Comparison of ENCODE assay signal across 17 cellular contexts in the genomic region with DNA sequence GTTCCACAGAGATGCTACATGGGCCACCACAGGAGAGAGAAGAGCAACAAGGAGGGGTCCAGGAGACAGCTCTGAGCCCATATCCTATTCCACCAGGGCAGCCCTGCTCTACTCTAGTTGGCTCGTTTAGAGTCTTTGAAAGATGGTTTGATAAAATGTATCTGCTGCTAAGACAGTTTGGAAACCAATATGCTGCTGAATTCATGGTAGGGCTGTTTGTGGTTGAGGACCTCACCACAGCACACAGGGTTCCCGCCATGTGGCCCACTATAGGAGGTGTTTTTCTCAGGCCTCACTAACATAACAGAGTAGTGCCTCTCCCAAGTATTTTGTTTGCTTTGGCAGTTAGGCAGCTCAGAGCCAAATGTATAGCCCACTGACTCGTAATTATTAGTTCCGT. TPM values are rescaled to one million over a fixed set of nuclear protein-coding genes. Genes with fewer than 3 reads are reported as not detected.
DNase-seq lines count a peak whose midpoint lies in the region; ATAC-seq lines count a peak whose summit lies in the region.
"Had no signal": no experiment of that assay in that cellular context is flagged by ENCODE, and none has a peak within 500 bp of the region (broad histone marks: within the 10 kb centered on the region; RNA-seq: fewer than 3 reads in every experiment).

No MANE protein-coding gene starts in this region.

- no peaks in the 10 kb centered on the region for H3K9me3 Mint-ChIP-seq in activated naive CD4-positive, alpha-beta T cell treated with anti-CD3 and anti-CD28 coated beads, Interleukin-2, amount 50 U/mL, for 24 hours
- H3K9me3 Mint-ChIP-seq in activated CD8-positive, alpha-beta T cell treated with anti-CD3 and anti-CD28 coated beads, Interleukin-2, amount 10 ng/mL, durations not matched to agents 7 days and 5 days (ENCODE audit: insufficient read depth), result no peaks in the 10 kb centered on the region
- no peaks in the 10 kb centered on the region for H3K9me3 Mint-ChIP-seq in memory B cell

- DNase-seq in activated naive CD4-positive, alpha-beta T cell (lab: John Stamatoyannopoulos, UW), result no peak
- DNase-seq in activated CD8-positive, alpha-beta T cell treated with anti-CD3 and anti-CD28 coated beads, Interleukin-2, amount 10 ng/mL, durations not matched to agents 7 days and 5 days, result peak; percentile 79
- DNase-seq in memory B cell (ENCODE audit: low spot score in 2 of 2) (no peak), NCI-H1092 (lab: John Stamatoyannopoulos, UW) (no peak), NCI-H1417 (lab: John Stamatoyannopoulos, UW) (no peak)
- DNase-seq: activated CD4-positive, alpha-beta T cell treated with anti-CD3 and anti-CD28 coated beads for 48 hours; activated effector memory CD4-positive, alpha-beta T cell treated with Interleukin-2 at 50 U/mL for 16 hours; DMS79 treated with DMSO at 0.1 percent for 48 hours; effector memory CD4-positive, alpha-beta T cell; IMR-90; NCI-H1930; NK-92 treated with Interleukin-12 subunit alpha and Interleukin-12 subunit beta, amount 100 ng/mL, for 24 hours; retina; stimulated activated CD8-positive, alpha-beta memory T cell treated with anti-CD3 and anti-CD28 coated beads, Interleukin-4, amount 100 ng/mL, for 48 hours had no signal

- POLR2A ChIA-PET in activated CD8-positive, alpha-beta T cell treated with anti-CD3 and anti-CD28 coated beads, Interleukin-2, amount 10 ng/mL, durations not matched to agents 7 days and 5 days (lab: Charles Lee), result interaction anchor here (1.0 to 1.8 kb wide), 4 partner anchors 13 to 29 kb away, joined by 3 to 6 read pairs (median 4); no protein-coding TSS in a partner anchor

- H3K27me3 Mint-ChIP-seq in activated naive CD4-positive, alpha-beta T cell treated with anti-CD3 and anti-CD28 coated beads, Interleukin-2, amount 50 U/mL, for 24 hours, result no peaks in the 10 kb centered on the region
- H3K27me3 Mint-ChIP-seq in activated CD8-positive, alpha-beta T cell treated with anti-CD3 and anti-CD28 coated beads, Interleukin-2, amount 10 ng/mL, durations not matched to agents 7 days and 5 days (ENCODE audit: low read depth), result no peaks in the 10 kb centered on the region
- H3K27me3 Mint-ChIP-seq in memory B cell, result no peaks in the 10 kb centered on the region

- H3K36me3 Mint-ChIP-seq in activated naive CD4-positive, alpha-beta T cell treated with anti-CD3 and anti-CD28 coated beads, Interleukin-2, amount 50 U/mL, for 24 hours, result peaks cover 22% of the 10 kb centered on the region
- H3K36me3 Mint-ChIP-seq in activated CD8-positive, alpha-beta T cell treated with anti-CD3 and anti-CD28 coated beads, Interleukin-2, amount 10 ng/mL, durations not matched to agents 7 days and 5 days (ENCODE audit: low read depth), result peaks cover 79% of the 10 kb centered on the region
- peaks cover 17% of the 10 kb centered on the region for H3K36me3 Mint-ChIP-seq in memory B cell

- H3K4me3 Mint-ChIP-seq in activated naive CD4-positive, alpha-beta T cell treated with anti-CD3 and anti-CD28 coated beads, Interleukin-2, amount 50 U/mL, for 24 hours, result peak overlapping the region; percentile 5
- peak overlapping the region; percentile 66 for H3K4me3 Mint-ChIP-seq in activated CD8-positive, alpha-beta T cell treated with anti-CD3 and anti-CD28 coated beads, Interleukin-2, amount 10 ng/mL, durations not matched to agents 7 days and 5 days
- no peak overlapping the region for H3K4me3 Mint-ChIP-seq in memory B cell

- peaks cover 58% of the 10 kb centered on the region for H3K4me1 Mint-ChIP-seq in activated naive CD4-positive, alpha-beta T cell treated with anti-CD3 and anti-CD28 coated beads, Interleukin-2, amount 50 U/mL, for 24 hours
- peaks cover 66% of the 10 kb centered on the region for H3K4me1 Mint-ChIP-seq in activated CD8-positive, alpha-beta T cell treated with anti-CD3 and anti-CD28 coated beads, Interleukin-2, amount 10 ng/mL, durations not matched to agents 7 days and 5 days (ENCODE audit: low read depth)
- peaks cover 6% of the 10 kb centered on the region for H3K4me1 Mint-ChIP-seq in memory B cell

- H3K27ac Mint-ChIP-seq in activated naive CD4-positive, alpha-beta T cell treated with anti-CD3 and anti-CD28 coated beads, Interleukin-2, amount 50 U/mL, for 24 hours, result peak overlapping the region; percentile 52
- peak overlapping the region; percentile 86 for H3K27ac Mint-ChIP-seq in activated CD8-positive, alpha-beta T cell treated with anti-CD3 and anti-CD28 coated beads, Interleukin-2, amount 10 ng/mL, durations not matched to agents 7 days and 5 days
- peak overlapping the region; percentile 35 for H3K27ac Mint-ChIP-seq in memory B cell

- peak; percentile 67 for ATAC-seq in activated CD8-positive, alpha-beta T cell treated with anti-CD3 and anti-CD28 coated beads, Interleukin-2, amount 10 ng/mL, durations not matched to agents 7 days and 5 days
- no peak for ATAC-seq in memory B cell (ENCODE audit: low read depth)
- no peak for ATAC-seq in GM21423 (IDR thresholded peaks at IDR 0.05; ENCODE audit: unreplicated experiment)
- no peak for ATAC-seq in GM21529 (IDR thresholded peaks at IDR 0.05; ENCODE audit: unreplicated experiment)

- CTCF ChIA-PET in activated CD8-positive, alpha-beta T cell treated with anti-CD3 and anti-CD28 coated beads, Interleukin-2, amount 10 ng/mL, durations not matched to agents 7 days and 5 days (lab: Charles Lee), result interaction anchor here (1.2 to 5.5 kb wide), 4 partner anchors 8 to 177 kb away, joined by 3 to 38 read pairs (median 4); no protein-coding TSS in a partner anchor

RNA-seq across cellular contexts. Expression of a gene that starts 35.8 kb away (rescaled TPM):
- 10 to 100 TPM; 17.3 to 20.2 TPM for total RNA-seq in activated CD8-positive, alpha-beta T cell treated with anti-CD3 and anti-CD28 coated beads, Interleukin-2, amount 10 ng/mL, durations not matched to agents 7 days and 5 days

RNA-seq across cellular contexts. Expression of a gene that starts 37.8 kb away (rescaled TPM):
- 100 to 1,000 TPM; 121 to 122 TPM for total RNA-seq in activated CD8-positive, alpha-beta T cell treated with anti-CD3 and anti-CD28 coated beads, Interleukin-2, amount 10 ng/mL, durations not matched to agents 7 days and 5 days

Comparison
In these comparisons a context has a peak if more than half of its experiments do, and no peak if none do; other contexts are left out.
1. H3K27ac Mint-ChIP-seq: peak in every context shown above with its lines; median percentile 86 in activated CD8-positive, alpha-beta T cell treated with anti-CD3 and anti-CD28 coated beads, Interleukin-2, amount 10 ng/mL, durations not matched to agents 7 days and 5 days; 52 in activated naive CD4-positive, alpha-beta T cell treated with anti-CD3 and anti-CD28 coated beads, Interleukin-2, amount 50 U/mL, for 24 hours; 35 in memory B cell.